In the genomic region with DNA sequence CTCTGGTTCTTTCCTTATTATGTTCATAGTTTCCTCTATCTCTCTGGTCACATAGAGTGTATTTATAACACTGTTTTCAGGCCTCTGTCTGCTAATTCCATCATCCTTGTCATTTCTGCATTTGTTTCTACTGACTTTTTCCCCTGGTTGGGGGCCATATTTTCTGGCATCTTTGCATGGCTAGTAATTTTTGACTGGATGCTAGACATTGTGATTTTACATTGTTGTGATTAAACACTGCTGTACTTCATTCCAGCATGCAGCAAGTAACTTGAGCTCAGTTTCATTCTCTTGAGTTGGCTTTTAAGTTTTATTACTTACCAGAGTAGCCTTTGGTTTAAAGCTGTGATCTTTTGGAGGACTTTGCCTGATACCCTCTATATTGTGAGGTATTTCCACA, we compare ENCODE assay signal across 34 cellular contexts.
"Had no signal": no experiment of that assay in that cellular context is flagged by ENCODE, and none has a peak within 500 bp of the region (broad histone marks: within the 10 kb centered on the region; RNA-seq: fewer than 3 reads in every experiment).

No MANE protein-coding gene starts in this region.

- DNase-seq: Karpas-422, Kasumi-1, MG63, MM.1S, MV-4-11, NCI-H1048, NCI-H1092, NCI-H1092 treated with DMSO at 0.1 percent for 48 hours, NCI-H1105, NCI-H1105 treated with DMSO at 0.1 percent for 48 hours, NCI-H1417, NCI-H1417 treated with DMSO at 0.1 percent for 48 hours, NCI-H1436, NCI-H1436 treated with DMSO at 0.1 percent for 48 hours, NCI-H146, NCI-H1694, NCI-H1694 treated with DMSO at 0.1 percent for 48 hours, NCI-H187, NCI-H187 treated with DMSO at 0.1 percent for 48 hours, NCI-H1930, NCI-H2029, NCI-H2029 treated with DMSO at 0.1 percent for 48 hours, NCI-H2081, NCI-H2081 treated with DMSO at 0.1 percent for 48 hours, NCI-H2107, NCI-H2171, NCI-H2171 treated with DMSO at 0.1 percent for 48 hours, NCI-H2227 treated with DMSO at 0.1 percent for 48 hours, NCI-H226, NCI-H345, NCI-H446, NCI-H446 treated with DMSO at 0.1 percent for 48 hours, NCI-H510A, NCI-H510A treated with DMSO at 0.1 percent for 48 hours had no signal

- H3K4me3 ChIP-seq: MG63 had no signal

- H3K36me3 ChIP-seq: MG63 had no signal

- H3K9me3 ChIP-seq: MG63 had no signal
